In genomic region chr9:131854906-131855504, GRCh38 we compare ENCODE assay signal across 18 cellular contexts.
DNase-seq lines count a peak whose midpoint lies in the region; ATAC-seq and TF ChIP-seq lines count a peak whose summit lies in the region.
"Had no signal": no experiment of that assay in that cellular context is flagged by ENCODE, and none has a peak within 500 bp of the region (broad histone marks: within the 10 kb centered on the region; RNA-seq: fewer than 3 reads in every experiment).

No MANE protein-coding gene starts in this region.

- peaks cover 4 to 37% of the 10 kb centered on the region in 2 experiments for H3K27me3 ChIP-seq in mesenchymal stem cell (ENCODE audit: control insufficient read depth in 1 of 2, insufficient read depth in 1 of 2, low read length in 2 of 2)
- H3K27me3 ChIP-seq: adrenal gland, gastroesophageal sphincter, MG63 had no signal

- peak overlapping the region; percentile 31 to 94 (median 54) for H3K27ac Mint-ChIP-seq in brain
- H3K27ac Mint-ChIP-seq: activated CD4-positive, alpha-beta T cell treated with anti-CD3 and anti-CD28 coated beads, Interleukin-2, amount 10 ng/mL, durations not matched to agents 24 days and 14 days; activated T-cell treated with anti-CD3 and anti-CD28 coated beads, Interleukin-2, amount 50 U/mL, for 24 hours; CD4-positive, alpha-beta T cell; naive B cell had no signal

- DNase-seq in DMS 273 treated with DMSO at 0.1 percent for 48 hours (lab: John Stamatoyannopoulos, UW), result peak; percentile 3
- peak; percentile 45 for DNase-seq in NCI-H1694 treated with DMSO at 0.1 percent for 48 hours (lab: John Stamatoyannopoulos, UW)
- no peak for DNase-seq in mesenchymal stem cell
- no peak for DNase-seq in GM10248 (ENCODE audit: extremely low spot score)
- no peak for DNase-seq in NCI-H1417 treated with DMSO at 0.1 percent for 48 hours (lab: John Stamatoyannopoulos, UW)
- DNase-seq: activated CD4-positive, alpha-beta T cell treated with anti-CD3 and anti-CD28 coated beads, Interleukin-2, amount 10 ng/mL, durations not matched to agents 24 days and 14 days; activated T-cell treated with anti-CD3 and anti-CD28 coated beads, Interleukin-2, amount 50 U/mL, for 24 hours; CD4-positive, alpha-beta T cell; H7; kidney glomerular epithelial cell; MG63; naive B cell; stimulated activated naive CD4-positive, alpha-beta T cell had no signal

- no peak overlapping the region for H3K23ac ChIP-seq in mesenchymal stem cell (ENCODE audit: low read length in 2 of 2)

- no peak overlapping the region for H2BK15ac ChIP-seq in mesenchymal stem cell (ENCODE audit: low read depth, poor library complexity, severe bottlenecking)

- H2BK5ac ChIP-seq in mesenchymal stem cell (ENCODE audit: low read depth, low read length, poor library complexity, severe bottlenecking), result no peak overlapping the region

- H3K4me3 ChIP-seq in mesenchymal stem cell (ENCODE audit: insufficient read depth in 1 of 2, low read depth in 1 of 2, low read length in 2 of 2), result peak overlapping the region in 1 of 2 experiments; percentile 63
- H3K4me3 ChIP-seq: adrenal gland, gastroesophageal sphincter, MG63 had no signal

- peaks cover 36% of the 10 kb centered on the region for H3K4me1 Mint-ChIP-seq in brain
- H3K4me1 Mint-ChIP-seq: activated CD4-positive, alpha-beta T cell treated with anti-CD3 and anti-CD28 coated beads, Interleukin-2, amount 10 ng/mL, durations not matched to agents 24 days and 14 days; naive B cell had no signal

- no peak overlapping the region for H2AK5ac ChIP-seq in mesenchymal stem cell (ENCODE audit: low read length, severe bottlenecking)

- POLR2A ChIA-PET in GM10248 (lab: Yijun Ruan, JAX), result no interaction called here

- no peaks in the 10 kb centered on the region for H3K9me3 ChIP-seq in mesenchymal stem cell (ENCODE audit: control insufficient read depth, low read length)
- H3K9me3 ChIP-seq: adrenal gland, gastroesophageal sphincter, MG63 had no signal

- peaks cover 20% of the 10 kb centered on the region for H3K36me3 Mint-ChIP-seq in brain

- no peaks in the 10 kb centered on the region for H3K79me1 ChIP-seq in mesenchymal stem cell (replicated peaks; ENCODE audit: low read length, poor library complexity, severe bottlenecking)

- no peak overlapping the region for H2BK12ac ChIP-seq in mesenchymal stem cell (ENCODE audit: low read length in 2 of 2)

- no peaks in the 10 kb centered on the region for H3K4me1 ChIP-seq in mesenchymal stem cell (ENCODE audit: control insufficient read depth, insufficient read depth, low read depth, low read length)
- H3K4me1 ChIP-seq: adrenal gland, gastroesophageal sphincter had no signal

- TF ChIP-seq CTCF in brain (conservative IDR thresholded peaks at IDR 0.05) (no peak), GM10248 (IDR thresholded peaks at IDR 0.05; ENCODE audit: control extremely low read depth, extremely low read depth, low read depth, missing control alignments) (no peak)

- H3K14ac ChIP-seq in mesenchymal stem cell (ENCODE audit: low read length in 2 of 2), result no peak overlapping the region

- H3K4me3 Mint-ChIP-seq in brain, result peak overlapping the region in 1 of 5 experiments; percentile 36
- H3K4me3 Mint-ChIP-seq: activated CD4-positive, alpha-beta T cell treated with anti-CD3 and anti-CD28 coated beads, Interleukin-2, amount 10 ng/mL, durations not matched to agents 24 days and 14 days; activated T-cell treated with anti-CD3 and anti-CD28 coated beads, Interleukin-2, amount 50 U/mL, for 24 hours; CD4-positive, alpha-beta T cell; naive B cell had no signal

- 85% methylated on average over 18 of the region's 18 CpGs for WGBS in mesenchymal stem cell

- peaks cover 10 to 14% of the 10 kb centered on the region in 2 experiments for H3K36me3 ChIP-seq in mesenchymal stem cell (ENCODE audit: control insufficient read depth in 1 of 2, insufficient read depth in 2 of 2, low read depth in 1 of 2, low read length in 2 of 2)
- H3K36me3 ChIP-seq: adrenal gland, MG63 had no signal

- H4K91ac ChIP-seq in mesenchymal stem cell (ENCODE audit: low read length), result no peak overlapping the region

- H3K4me2 ChIP-seq in mesenchymal stem cell (ENCODE audit: low read length, poor library complexity, severe bottlenecking), result no peak overlapping the region

- H3K18ac ChIP-seq in mesenchymal stem cell (ENCODE audit: low read depth in 1 of 2, low read length in 2 of 2), result no peak overlapping the region

- no peak overlapping the region for H2BK120ac ChIP-seq in mesenchymal stem cell (ENCODE audit: low read depth, low read length)

- H3K9me3 Mint-ChIP-seq in brain, result peaks cover 0 to 2% (median 0%) of the 10 kb centered on the region in 5 experiments
- H3K9me3 Mint-ChIP-seq: activated CD4-positive, alpha-beta T cell treated with anti-CD3 and anti-CD28 coated beads, Interleukin-2, amount 10 ng/mL, durations not matched to agents 24 days and 14 days; activated T-cell treated with anti-CD3 and anti-CD28 coated beads, Interleukin-2, amount 50 U/mL, for 24 hours; CD4-positive, alpha-beta T cell; naive B cell had no signal

- H4K8ac ChIP-seq in mesenchymal stem cell (ENCODE audit: low read length), result no peak overlapping the region

- peak overlapping the region; percentile 30 for H3K9ac ChIP-seq in mesenchymal stem cell (ENCODE audit: low read length)

- ATAC-seq in HG03175 (IDR thresholded peaks at IDR 0.05; ENCODE audit: unreplicated experiment), result no peak
- ATAC-seq: gastroesophageal sphincter had no signal

- no peak overlapping the region for H3K4ac ChIP-seq in mesenchymal stem cell (ENCODE audit: low read depth in 1 of 2, low read length in 2 of 2)

- CTCF ChIA-PET in GM10248 (lab: Yijun Ruan, JAX), result no interaction called here

- H2AFZ ChIP-seq in mesenchymal stem cell (ENCODE audit: low read depth, low read length), result no peak overlapping the region

- no peak overlapping the region for H3K27ac ChIP-seq in mesenchymal stem cell (ENCODE audit: low read length, poor library complexity, severe bottlenecking)
- H3K27ac ChIP-seq: adrenal gland, gastroesophageal sphincter, RWPE1 had no signal

- H3K27me3 Mint-ChIP-seq in brain, result no peaks in the 10 kb centered on the region
- H3K27me3 Mint-ChIP-seq: activated CD4-positive, alpha-beta T cell treated with anti-CD3 and anti-CD28 coated beads, Interleukin-2, amount 10 ng/mL, durations not matched to agents 24 days and 14 days; activated T-cell treated with anti-CD3 and anti-CD28 coated beads, Interleukin-2, amount 50 U/mL, for 24 hours; CD4-positive, alpha-beta T cell; naive B cell had no signal

Comparison
In these comparisons a context has a peak if more than half of its experiments do, and no peak if none do; other contexts are left out.
1. DNase-seq: peak in DMS 273 treated with DMSO at 0.1 percent for 48 hours (single experiment) and NCI-H1694 treated with DMSO at 0.1 percent for 48 hours (single experiment); none in mesenchymal stem cell (single experiment), GM10248 (single experiment) and NCI-H1417 treated with DMSO at 0.1 percent for 48 hours (single experiment).